2 cellular contexts compared by ENCODE assay signal in genomic region chr11:75503531-75504099, GRCh38.
TF ChIP-seq lines count a peak whose summit lies in the region.

No MANE protein-coding gene starts in this region.

TF ChIP-seq in GM23338, 12 proteins besides CTCF, POLR2A, EP300 and RAD21:
- no peak for TF ChIP-seq NANOG (IDR thresholded peaks at IDR 0.05; ENCODE audit: borderline replicate concordance)
- TF ChIP-seq ZNF331 (CRISPR knock-in tag; IDR thresholded peaks at IDR 0.05; ENCODE audit: low read depth) = no peak

TF ChIP-seq in IMR-90, 13 proteins besides CTCF, POLR2A, EP300 and RAD21:
- TF ChIP-seq CHD1 (IDR thresholded peaks at IDR 0.05; ENCODE audit: low read depth, low read length) (no peak), RCOR1 (IDR thresholded peaks at IDR 0.05; ENCODE audit: insufficient replicate concordance, low read length) (no peak), NFE2L2 (IDR thresholded peaks at IDR 0.05; ENCODE audit: low read depth, low read length) (no peak), CEBPB (IDR thresholded peaks at IDR 0.05; ENCODE audit: low read depth, low read length) (no peak), RFX5 (IDR thresholded peaks at IDR 0.05; ENCODE audit: low read depth, low read length) (no peak), FOS (IDR thresholded peaks at IDR 0.05; ENCODE audit: low read depth, low read length) (no peak)
